Comparison of ENCODE assay signal across 20 cellular contexts in the genomic region with DNA sequence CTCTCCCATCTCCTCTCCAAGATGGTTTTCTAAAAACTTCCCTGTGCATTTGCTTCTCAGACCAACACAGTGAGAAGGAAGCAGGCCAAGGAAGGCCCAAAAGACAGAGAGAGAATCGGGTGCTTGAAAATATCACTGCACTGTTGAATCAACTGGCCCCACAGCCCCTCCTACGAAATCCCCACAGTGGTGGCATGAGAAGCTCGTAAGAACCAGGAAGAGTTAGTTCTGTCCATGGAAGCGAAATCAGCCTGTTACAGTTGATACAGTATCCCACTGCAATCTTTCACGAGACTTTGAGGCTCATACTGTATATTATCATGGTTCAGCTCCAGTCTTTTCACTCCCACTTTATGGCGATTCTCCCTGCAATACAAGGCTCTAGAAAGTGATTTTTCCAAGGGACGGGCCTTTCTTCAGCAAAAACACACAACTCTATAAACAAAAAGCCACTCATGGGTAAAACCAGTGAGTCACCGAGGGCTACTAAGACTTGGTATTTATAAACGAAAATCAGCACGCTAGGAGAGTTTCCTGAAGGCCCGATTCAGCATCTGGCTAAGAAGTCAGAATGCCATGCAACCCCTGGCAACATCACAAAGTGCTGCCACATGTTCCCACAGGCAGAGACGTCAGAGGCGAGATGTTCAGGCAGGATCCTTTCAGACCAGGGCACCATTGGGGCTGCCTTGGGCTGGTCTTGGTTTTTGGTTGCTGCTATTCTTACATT.
DNase-seq lines count a peak whose midpoint lies in the region; ATAC-seq, FAIRE-seq and TF ChIP-seq lines count a peak whose summit lies in the region.
"Had no signal": no experiment of that assay in that cellular context is flagged by ENCODE, and none has a peak within 500 bp of the region (broad histone marks: within the 10 kb centered on the region; RNA-seq: fewer than 3 reads in every experiment).

No MANE protein-coding gene starts in this region.

- WGBS in mesenchymal stem cell, result 59% methylated on average over 13 of the region's 13 CpGs
- whole genome bisulfite sequencing in small intestine, 3 donors, result 74 to 84% (median 83%) methylated on average over 13 of the region's 13 CpGs

- H3K36me3 ChIP-seq in brain microvascular endothelial cell (replicated peaks) (no peaks in the 10 kb centered on the region), mesenchymal stem cell (ENCODE audit: control insufficient read depth in 1 of 2, insufficient read depth in 2 of 2, low read depth in 1 of 2, low read length in 2 of 2) (no peaks in the 10 kb centered on the region), small intestine (ENCODE audit: control insufficient read depth in 2 of 2, insufficient read depth in 2 of 2, low read length in 2 of 2) (no peaks in the 10 kb centered on the region)

- no peak overlapping the region for H4K91ac ChIP-seq in mesenchymal stem cell (ENCODE audit: low read length)

- no peak overlapping the region for H3K27ac ChIP-seq in brain microvascular endothelial cell
- no peak overlapping the region for H3K27ac ChIP-seq in mesenchymal stem cell (ENCODE audit: low read length, poor library complexity, severe bottlenecking)
- no peak overlapping the region for H3K27ac ChIP-seq in small intestine (ENCODE audit: low read depth in 1 of 2, low read length in 1 of 2)
- H3K27ac ChIP-seq: body of pancreas, HL-60 had no signal

- no peak overlapping the region for H3K4me2 ChIP-seq in mesenchymal stem cell (ENCODE audit: low read length, poor library complexity, severe bottlenecking)

- H3K23ac ChIP-seq in mesenchymal stem cell (ENCODE audit: low read length in 2 of 2), result no peak overlapping the region

- H2BK5ac ChIP-seq in mesenchymal stem cell (ENCODE audit: low read depth, low read length, poor library complexity, severe bottlenecking), result no peak overlapping the region

- no peak for FAIRE-seq in small intestine (lab: Jason Lieb, UNC)

- DNase-seq in AG10803 (ENCODE audit: low read depth), result peak; percentile 95
- peak; percentile 46 for DNase-seq in HT1080 (ENCODE audit: low read depth)
- DNase-seq in brain microvascular endothelial cell, result peak; percentile 15
- peak; percentile 63 for DNase-seq in mesenchymal stem cell
- no peak for DNase-seq in NCI-H1105 (lab: John Stamatoyannopoulos, UW)
- DNase-seq in small intestine, result no peak
- DNase-seq in stimulated activated CD4-positive, alpha-beta T cell treated with anti-CD3 and anti-CD28 coated beads, Interleukin-4, amount 100 ng/mL, for 24 hours, result no peak
- DNase-seq: activated CD4-positive, alpha-beta T cell treated with anti-CD3 and anti-CD28 coated beads for 48 hours; activated naive CD4-positive, alpha-beta T cell; body of pancreas; dermis blood vessel endothelial cell; hippocampal formation; KG1; NCI-H146; NCI-H446 treated with DMSO at 0.1 percent for 48 hours; right cardiac atrium; stimulated activated CD4-positive, alpha-beta T cell treated with anti-CD3 and anti-CD28 coated beads, Interleukin-1b, Interleukin-23, amount 100 ng/mL, for 48 hours; substantia nigra had no signal

- no peak overlapping the region for H4K8ac ChIP-seq in mesenchymal stem cell (ENCODE audit: low read length)

- no peak overlapping the region for H3K4me3 ChIP-seq in AG10803 (ENCODE audit: low read length)
- H3K4me3 ChIP-seq in brain microvascular endothelial cell (ENCODE audit: low read depth, low read length), result no peak overlapping the region
- no peak overlapping the region for H3K4me3 ChIP-seq in mesenchymal stem cell (ENCODE audit: insufficient read depth in 1 of 2, low read depth in 1 of 2, low read length in 2 of 2)
- H3K4me3 ChIP-seq in small intestine (ENCODE audit: low read depth in 1 of 2, low read length in 2 of 2), result no peak overlapping the region
- H3K4me3 ChIP-seq: body of pancreas had no signal

- H2AFZ ChIP-seq in mesenchymal stem cell (ENCODE audit: low read depth, low read length), result no peak overlapping the region

- TF ChIP-seq CTCF in AG10803 (conservative IDR thresholded peaks at IDR 0.05; ENCODE audit: low read length), result no peak
- TF ChIP-seq CTCF in brain microvascular endothelial cell (IDR thresholded peaks at IDR 0.05; ENCODE audit: low read depth, low read length, missing control alignments), result no peak

- no peak overlapping the region for H3K4ac ChIP-seq in mesenchymal stem cell (ENCODE audit: low read depth in 1 of 2, low read length in 2 of 2)

- H3K9me3 ChIP-seq in mesenchymal stem cell (ENCODE audit: control insufficient read depth, low read length) (no peaks in the 10 kb centered on the region), small intestine (ENCODE audit: control insufficient read depth, low read depth) (no peaks in the 10 kb centered on the region)
- H3K9me3 ChIP-seq: body of pancreas had no signal

- no peak overlapping the region for H2BK120ac ChIP-seq in mesenchymal stem cell (ENCODE audit: low read depth, low read length)

- H2AK5ac ChIP-seq in mesenchymal stem cell (ENCODE audit: low read length, severe bottlenecking), result no peak overlapping the region

- H3K9ac ChIP-seq in mesenchymal stem cell (ENCODE audit: low read length), result no peak overlapping the region

- H2BK15ac ChIP-seq in mesenchymal stem cell (ENCODE audit: low read depth, poor library complexity, severe bottlenecking), result no peak overlapping the region

- H3K27me3 ChIP-seq in brain microvascular endothelial cell (replicated peaks), result no peaks in the 10 kb centered on the region
- peaks cover 0 to 11% of the 10 kb centered on the region in 2 experiments for H3K27me3 ChIP-seq in mesenchymal stem cell (ENCODE audit: control insufficient read depth in 1 of 2, insufficient read depth in 1 of 2, low read length in 2 of 2)
- H3K27me3 ChIP-seq in small intestine (ENCODE audit: control insufficient read depth in 2 of 2, insufficient read depth in 2 of 2, low read length in 2 of 2), result no peaks in the 10 kb centered on the region
- H3K27me3 ChIP-seq: body of pancreas had no signal

- in situ Hi-C loops in brain microvascular endothelial cell (cut with HindIII; ENCODE audit: low pct_ligation_motif_present, low sequenced_read_pairs), result no loop called here

- no peak overlapping the region for H3K18ac ChIP-seq in mesenchymal stem cell (ENCODE audit: low read depth in 1 of 2, low read length in 2 of 2)

- no peak overlapping the region for H2BK12ac ChIP-seq in mesenchymal stem cell (ENCODE audit: low read length in 2 of 2)

- no peak for ATAC-seq in activated CD4-positive, CD25-positive, alpha-beta regulatory T cell treated with anti-CD3 and anti-CD28 coated beads, Interleukin-2, amount 50 U/mL, for 24 hours
- ATAC-seq: body of pancreas, right cardiac atrium had no signal

- peaks cover 9% of the 10 kb centered on the region for H3K4me1 ChIP-seq in mesenchymal stem cell (ENCODE audit: control insufficient read depth, insufficient read depth, low read depth, low read length)
- no peaks in the 10 kb centered on the region for H3K4me1 ChIP-seq in small intestine (ENCODE audit: control insufficient read depth in 2 of 2, insufficient read depth in 1 of 2, low read depth in 1 of 2, low read length in 1 of 2)
- H3K4me1 ChIP-seq: body of pancreas had no signal

- H3K14ac ChIP-seq in mesenchymal stem cell (ENCODE audit: low read length in 2 of 2), result no peak overlapping the region

- no peaks in the 10 kb centered on the region for H3K79me1 ChIP-seq in mesenchymal stem cell (replicated peaks; ENCODE audit: low read length, poor library complexity, severe bottlenecking)

Comparison
In these comparisons a context has a peak if more than half of its experiments do, and no peak if none do; other contexts are left out.
1. DNase-seq: peak in AG10803 (single experiment), HT1080 (single experiment), brain microvascular endothelial cell (single experiment) and mesenchymal stem cell (single experiment); none in NCI-H1105 (single experiment), small intestine (single experiment) and stimulated activated CD4-positive, alpha-beta T cell treated with anti-CD3 and anti-CD28 coated beads, Interleukin-4, amount 100 ng/mL, for 24 hours (single experiment).